9 cellular contexts compared by ENCODE assay signal in genomic region chr17:5283531-5284315, GRCh38. TPM values are rescaled to one million over a fixed set of nuclear protein-coding genes. Genes with fewer than 3 reads are reported as not detected.
A peak's percentile ranks its signal among the peaks of the same experiment; 100 is the strongest.
DNase-seq lines count a peak whose midpoint lies in the region; ATAC-seq and TF ChIP-seq lines count a peak whose summit lies in the region.
"Had no signal": no experiment of that assay in that cellular context is flagged by ENCODE, and none has a peak within 500 bp of the region (broad histone marks: within the 10 kb centered on the region; RNA-seq: fewer than 3 reads in every experiment).

No MANE protein-coding gene starts in this region.

- no peaks in the 10 kb centered on the region for H3K9me3 Mint-ChIP-seq in dendritic cell treated with granulocyte-macrophage colony-stimulating factor and Interleukin-4, amounts not matched to agents 40 ng/mL and 50 ng/mL, for 4 days
- no peaks in the 10 kb centered on the region for H3K9me3 Mint-ChIP-seq in neural progenitor cell

- TF ChIP-seq CTCF in neural progenitor cell (IDR thresholded peaks at IDR 0.05), result no peak

- H3K4me3 Mint-ChIP-seq in dendritic cell treated with granulocyte-macrophage colony-stimulating factor and Interleukin-4, amounts not matched to agents 40 ng/mL and 50 ng/mL, for 4 days, result peak overlapping the region; percentile 57
- H3K4me3 Mint-ChIP-seq in neural progenitor cell, result peak overlapping the region; percentile 92

- H3K36me3 ChIP-seq in neural progenitor cell, result no peaks in the 10 kb centered on the region

- peak; percentile 14 for DNase-seq in ELR (ENCODE audit: low read depth)
- peak; percentile 23 for DNase-seq in MV-4-11 (lab: John Stamatoyannopoulos, UW)
- DNase-seq in neural progenitor cell (ENCODE audit: low spot score), result peak; percentile 16
- no peak for DNase-seq in foreskin melanocyte
- DNase-seq: activated CD8-positive, alpha-beta memory T cell treated with anti-CD3 and anti-CD28 coated beads, Interleukin-2, amount 50 U/mL, for 48 hours had no signal

- peaks cover 26% of the 10 kb centered on the region for H3K4me1 Mint-ChIP-seq in dendritic cell treated with granulocyte-macrophage colony-stimulating factor and Interleukin-4, amounts not matched to agents 40 ng/mL and 50 ng/mL, for 4 days (ENCODE audit: low read depth)
- H3K4me1 Mint-ChIP-seq in neural progenitor cell, result peaks cover 14% of the 10 kb centered on the region

- H3K27me3 Mint-ChIP-seq in dendritic cell treated with granulocyte-macrophage colony-stimulating factor and Interleukin-4, amounts not matched to agents 40 ng/mL and 50 ng/mL, for 4 days, result no peaks in the 10 kb centered on the region
- H3K27me3 Mint-ChIP-seq in neural progenitor cell (ENCODE audit: insufficient read depth, low read depth), result peaks cover 6% of the 10 kb centered on the region

- no peak for TF ChIP-seq POLR2A in GM18505 (IDR thresholded peaks at IDR 0.05; ENCODE audit: borderline replicate concordance, extremely low read depth, insufficient read depth, insufficient read length)

- peaks cover 62% of the 10 kb centered on the region for H3K79me2 ChIP-seq in neural progenitor cell (ENCODE audit: low read depth)

- peaks cover 21% of the 10 kb centered on the region for H4K20me1 ChIP-seq in neural progenitor cell (ENCODE audit: low read depth)

- peaks cover 7% of the 10 kb centered on the region for H3K27me3 ChIP-seq in neural progenitor cell

- ATAC-seq in HG03159 (IDR thresholded peaks at IDR 0.05; ENCODE audit: unreplicated experiment) (no peak), GM18505 (IDR thresholded peaks at IDR 0.05; ENCODE audit: unreplicated experiment) (no peak), HG03342 (IDR thresholded peaks at IDR 0.05; ENCODE audit: unreplicated experiment) (no peak)

- H3K4me3 ChIP-seq in neural progenitor cell, result peak overlapping the region; percentile 80

- H3K27ac ChIP-seq in neural progenitor cell, result no peak overlapping the region

- no peaks in the 10 kb centered on the region for H3K9me3 ChIP-seq in neural progenitor cell (ENCODE audit: low read depth)

- H3K27ac Mint-ChIP-seq in dendritic cell treated with granulocyte-macrophage colony-stimulating factor and Interleukin-4, amounts not matched to agents 40 ng/mL and 50 ng/mL, for 4 days, result peak overlapping the region; percentile 41
- H3K27ac Mint-ChIP-seq in neural progenitor cell, result peak overlapping the region; percentile 4

- intact Hi-C loops in dendritic cell treated with granulocyte-macrophage colony-stimulating factor and Interleukin-4, amounts not matched to agents 40 ng/mL and 50 ng/mL, for 4 days (cut with micrococcal nuclease), result no loop called here

- H3K36me3 Mint-ChIP-seq in dendritic cell treated with granulocyte-macrophage colony-stimulating factor and Interleukin-4, amounts not matched to agents 40 ng/mL and 50 ng/mL, for 4 days (ENCODE audit: low read depth), result peaks cover 9% of the 10 kb centered on the region
- peaks cover 9% of the 10 kb centered on the region for H3K36me3 Mint-ChIP-seq in neural progenitor cell

- H2AFZ ChIP-seq in neural progenitor cell (replicated peaks), result no peak overlapping the region

- peak overlapping the region; percentile 88 for H3K4me2 ChIP-seq in neural progenitor cell

- peaks cover 8% of the 10 kb centered on the region for H3K4me1 ChIP-seq in neural progenitor cell

- H3K9ac ChIP-seq in neural progenitor cell, result no peak overlapping the region

- no peaks in the 10 kb centered on the region for H3F3A ChIP-seq in neural progenitor cell (ENCODE audit: low read depth)

RNA-seq across cellular contexts. Expression of gene RABEP1, which starts 1.6 kb away (rescaled TPM):
- total RNA-seq in neural progenitor cell (ENCODE audit: low replicate concordance), result 43.2 and 50.0 TPM in 2 replicates

RNA-seq across cellular contexts. Expression of gene SCIMP, which starts 49.1 kb away (rescaled TPM):
- total RNA-seq in neural progenitor cell (ENCODE audit: low replicate concordance), result not detected in 2 replicates
